Comparison of ENCODE assay signal across 9 cellular contexts in genomic region chr20:310645-311044, GRCh38. TPM values are rescaled to one million over a fixed set of nuclear protein-coding genes. Genes with fewer than 3 reads are reported as not detected.
DNase-seq lines count a peak whose midpoint lies in the region; ATAC-seq and TF ChIP-seq lines count a peak whose summit lies in the region.
"Had no signal": no experiment of that assay in that cellular context is flagged by ENCODE, and none has a peak within 500 bp of the region (broad histone marks: within the 10 kb centered on the region; RNA-seq: fewer than 3 reads in every experiment).

No MANE protein-coding gene starts in this region.

- peaks cover 15% of the 10 kb centered on the region for H3K4me1 Mint-ChIP-seq in activated CD8-positive, alpha-beta T cell treated with anti-CD3 and anti-CD28 coated beads for 36 hours (ENCODE audit: low read depth)

- H3K36me3 ChIP-seq in iPS-20b (ENCODE audit: insufficient read depth, low read depth, low read length) (no peaks in the 10 kb centered on the region), spleen (no peaks in the 10 kb centered on the region)

- H3K4me3 Mint-ChIP-seq in activated CD8-positive, alpha-beta T cell treated with anti-CD3 and anti-CD28 coated beads for 36 hours = peak overlapping the region; percentile 66

- intact Hi-C loops in activated CD8-positive, alpha-beta T cell treated with anti-CD3 and anti-CD28 coated beads for 36 hours (cut with micrococcal nuclease) = no loop called here
- intact Hi-C loops in spleen (cut with DNase I; ENCODE audit: low total_unique reads) = no loop called here

- H3K9me3 ChIP-seq in iPS-20b (ENCODE audit: insufficient read depth, low read depth, low read length) = no peaks in the 10 kb centered on the region
- H3K9me3 ChIP-seq in spleen = no peaks in the 10 kb centered on the region

- H3K27me3 ChIP-seq in iPS-20b (ENCODE audit: insufficient read depth, low read length) = no peaks in the 10 kb centered on the region
- H3K27me3 ChIP-seq in spleen (replicated peaks in 1 of 7) = no peaks in the 10 kb centered on the region

- no peak overlapping the region for H3K27ac ChIP-seq in iPS-20b (ENCODE audit: low read length)
- peak overlapping the region in 6 of 8 donors; percentile 78 to 88 (median 80) for H3K27ac ChIP-seq in spleen
- H3K27ac ChIP-seq: PC-9 had no signal

- no peaks in the 10 kb centered on the region for H3K27me3 Mint-ChIP-seq in activated CD8-positive, alpha-beta T cell treated with anti-CD3 and anti-CD28 coated beads for 36 hours

- POLR2A ChIA-PET in activated CD8-positive, alpha-beta T cell treated with anti-CD3 and anti-CD28 coated beads for 36 hours (lab: Charles Lee) = interaction anchor here (1.8 to 2.4 kb wide), 3 partner anchors 11 to 14 kb away, joined by 8 to 13 read pairs (median 12); no protein-coding TSS in a partner anchor

- no peak for TF ChIP-seq POLR2A in spleen (IDR thresholded peaks at IDR 0.05)

- peak; percentile 46 for DNase-seq in SIG-M5 treated with dmso at 0.1 percent for 504 hours (lab: John Stamatoyannopoulos, UW; ENCODE audit: unreplicated experiment)
- DNase-seq in SIG-M5 (lab: John Stamatoyannopoulos, UW) = no peak
- no peak for DNase-seq in activated CD8-positive, alpha-beta T cell treated with anti-CD3 and anti-CD28 coated beads for 36 hours
- DNase-seq in spleen = no peak
- DNase-seq in RKO (ENCODE audit: low spot score) = no peak
- no peak for DNase-seq in NCI-H345 (lab: John Stamatoyannopoulos, UW)
- DNase-seq: PC-9 had no signal

- H3K9ac ChIP-seq in iPS-20b (ENCODE audit: low read depth, low read length) = peak overlapping the region; percentile 35; the same call in 1 of the 2 replicates

- CTCF ChIA-PET in activated CD8-positive, alpha-beta T cell treated with anti-CD3 and anti-CD28 coated beads for 36 hours (lab: Charles Lee) = interaction anchor here (0.8 to 2.9 kb wide), 6 partner anchors 9 to 44 kb away, joined by 3 to 9 read pairs (median 3); no protein-coding TSS in a partner anchor

- no peak for TF ChIP-seq CTCF in activated CD8-positive, alpha-beta T cell treated with anti-CD3 and anti-CD28 coated beads for 36 hours (IDR thresholded peaks at IDR 0.05)
- TF ChIP-seq CTCF in spleen (IDR thresholded peaks at IDR 0.05 in 8 of 11, conservative IDR thresholded peaks at IDR 0.05 in 3 of 11) = no peak

- no peaks in the 10 kb centered on the region for H3K9me3 Mint-ChIP-seq in activated CD8-positive, alpha-beta T cell treated with anti-CD3 and anti-CD28 coated beads for 36 hours

- H3K4me3 ChIP-seq in iPS-20b (ENCODE audit: low read length) (peak overlapping the region; percentile 19; the same call in 1 of the 2 replicates), spleen (peak overlapping the region in 7 of 8 donors; percentile 31 to 68 (median 44))
- H3K4me3 ChIP-seq: PC-9 had no signal

- H3K4me1 ChIP-seq in iPS-20b (ENCODE audit: insufficient read depth, low read length) (peaks cover 12% of the 10 kb centered on the region; the same call in 1 of the 2 replicates), spleen (peaks cover 5 to 27% (median 18%) of the 10 kb centered on the region in 6 donors)

- WGBS in spleen, 5 donors = 9 to 15% (median 12%) methylated on average over 7 of the region's 7 CpGs

- H3K36me3 Mint-ChIP-seq in activated CD8-positive, alpha-beta T cell treated with anti-CD3 and anti-CD28 coated beads for 36 hours (ENCODE audit: low read depth) = no peaks in the 10 kb centered on the region

- no peak for ATAC-seq in activated CD8-positive, alpha-beta T cell treated with anti-CD3 and anti-CD28 coated beads for 36 hours
- no peak for ATAC-seq in GM18520 (IDR thresholded peaks at IDR 0.05; ENCODE audit: unreplicated experiment)

- no peak overlapping the region for H3K27ac Mint-ChIP-seq in activated CD8-positive, alpha-beta T cell treated with anti-CD3 and anti-CD28 coated beads for 36 hours

RNA-seq across cellular contexts. Expression of gene ZCCHC3, which starts 13.3 kb away (rescaled TPM):
- total RNA-seq in activated CD8-positive, alpha-beta T cell treated with anti-CD3 and anti-CD28 coated beads for 36 hours = 10 to 100 TPM; 17.8 to 18.0 TPM
- total RNA-seq in spleen = 10 to 100 TPM; 17.4 to 26.6 (median 23.6) TPM
- polyA plus RNA-seq in spleen = 10 to 100 TPM; 18.7 to 22.2 (median 19.5) TPM

RNA-seq across cellular contexts. Expression of gene SOX12, which starts 14.7 kb away (rescaled TPM):
- total RNA-seq in activated CD8-positive, alpha-beta T cell treated with anti-CD3 and anti-CD28 coated beads for 36 hours = 10 to 100 TPM; 12.8 to 13.0 TPM
- 10 to 100 TPM in 2 of 7 donors, 1 to 10 TPM in 5; 4.5 to 12.5 (median 8.3) TPM for total RNA-seq in spleen
- polyA plus RNA-seq in spleen = 1 to 10 TPM; 3.2 to 4.9 (median 3.4) TPM

RNA-seq across cellular contexts. Expression of gene C20orf96, which starts 20.1 kb away (rescaled TPM):
- 1 to 10 TPM; 7.1 to 7.4 TPM for total RNA-seq in activated CD8-positive, alpha-beta T cell treated with anti-CD3 and anti-CD28 coated beads for 36 hours
- 10 to 100 TPM in 1 of 7 donors, 1 to 10 TPM in 6; 2.3 to 10.4 (median 7.3) TPM for total RNA-seq in spleen
- polyA plus RNA-seq in spleen = 1 to 10 TPM; 3.8 to 5.4 (median 4.4) TPM

RNA-seq across cellular contexts. Expression of gene NRSN2, which starts 36.3 kb away (rescaled TPM):
- total RNA-seq in activated CD8-positive, alpha-beta T cell treated with anti-CD3 and anti-CD28 coated beads for 36 hours = 1 to 10 TPM; 8.0 to 8.7 TPM
- total RNA-seq in spleen = 10 to 100 TPM; 10.9 to 26.3 (median 18.2) TPM
- polyA plus RNA-seq in spleen = 10 to 100 TPM; 10.5 to 13.4 (median 12.8) TPM

RNA-seq across cellular contexts. Expression of gene DEFB132, which starts 53.1 kb away (rescaled TPM):
- not detected for total RNA-seq in activated CD8-positive, alpha-beta T cell treated with anti-CD3 and anti-CD28 coated beads for 36 hours
- not detected for total RNA-seq in spleen
- not detected for polyA plus RNA-seq in spleen
- total RNA-seq: PC-9 had no signal
